ENCODE assay signal across 8 cellular contexts in genomic region chr22:17199131-17199731, GRCh38. TPM values are rescaled to one million over a fixed set of nuclear protein-coding genes. Genes with fewer than 3 reads are reported as not detected.
A peak's percentile ranks its signal among the peaks of the same experiment; 100 is the strongest.
DNase-seq lines count a peak whose midpoint lies in the region; ATAC-seq and TF ChIP-seq lines count a peak whose summit lies in the region.

No MANE protein-coding gene starts in this region.

- H2AFZ ChIP-seq in osteoblast (ENCODE audit: low read length): peak overlapping the region; percentile 83

- H3K36me3 ChIP-seq in osteoblast (ENCODE audit: insufficient read depth, low read length): no peaks in the 10 kb centered on the region

- ATAC-seq in HG03175 (IDR thresholded peaks at IDR 0.05; ENCODE audit: unreplicated experiment): no peak
- ATAC-seq in esophagus mucosa: no peak

- H3K4me1 ChIP-seq in osteoblast (ENCODE audit: insufficient read depth, low read length): no peaks in the 10 kb centered on the region

- no peak for TF ChIP-seq CTCF in AG09319 (IDR thresholded peaks at IDR 0.05; ENCODE audit: low read depth, low read length)
- no peak for TF ChIP-seq CTCF in osteoblast (IDR thresholded peaks at IDR 0.05; ENCODE audit: extremely low read depth, low read depth, low read length)

- H3K27me3 ChIP-seq in osteoblast (ENCODE audit: insufficient read depth, low read length): no peaks in the 10 kb centered on the region

- H3K4me3 ChIP-seq in osteoblast (ENCODE audit: insufficient read depth, low read length): peak overlapping the region; percentile 59

- H3K79me2 ChIP-seq in osteoblast (ENCODE audit: insufficient read depth, low read length): no peaks in the 10 kb centered on the region

- no peaks in the 10 kb centered on the region for H3K9me3 ChIP-seq in osteoblast (ENCODE audit: low read depth, low read length)

- no peak overlapping the region for H3K27ac ChIP-seq in osteoblast (ENCODE audit: low read depth, low read length)

- no peaks in the 10 kb centered on the region for H4K20me1 ChIP-seq in osteoblast (ENCODE audit: insufficient read depth, low read length)

- DNase-seq in AG09319 (ENCODE audit: extremely low read depth, low read depth) (peak; percentile 64), NCI-H82 treated with DMSO at 0.1 percent for 48 hours (lab: John Stamatoyannopoulos, UW; ENCODE audit: unreplicated experiment) (peak; percentile 26), foreskin melanocyte (peak; percentile 47), osteoblast (ENCODE audit: insufficient read length, low spot score, missing footprints) (peak; percentile 27), NCI-H1092 treated with DMSO at 0.1 percent for 48 hours (lab: John Stamatoyannopoulos, UW) (no peak)
- DNase-seq in activated CD8-positive, alpha-beta memory T cell treated with anti-CD3 and anti-CD28 coated beads for 24 hours: no peak

- H3K4me2 ChIP-seq in osteoblast (ENCODE audit: insufficient read depth, low read length): peak overlapping the region; percentile 78

RNA-seq across cellular contexts. Expression of gene ADA2, which starts 20.0 kb away (rescaled TPM):
- 0.29 and 2.2 TPM in 2 replicates for total RNA-seq in osteoblast
- 2.0 TPM for total RNA-seq in esophagus mucosa

RNA-seq across cellular contexts. Expression of gene HDHD5, which starts 40.2 kb away (rescaled TPM):
- total RNA-seq in osteoblast: 25.6 and 31.8 TPM in 2 replicates
- 20.1 TPM for total RNA-seq in esophagus mucosa

Comparison
In these comparisons a context has a peak if more than half of its experiments do, and no peak if none do; other contexts are left out.
1. DNase-seq: peak in AG09319 (single experiment), NCI-H82 treated with DMSO at 0.1 percent for 48 hours (single experiment), foreskin melanocyte (single experiment) and osteoblast (single experiment); none in NCI-H1092 treated with DMSO at 0.1 percent for 48 hours (single experiment) and activated CD8-positive, alpha-beta memory T cell treated with anti-CD3 and anti-CD28 coated beads for 24 hours (single experiment).